Comparison of ENCODE assay signal across 8 cellular contexts in the genomic region with DNA sequence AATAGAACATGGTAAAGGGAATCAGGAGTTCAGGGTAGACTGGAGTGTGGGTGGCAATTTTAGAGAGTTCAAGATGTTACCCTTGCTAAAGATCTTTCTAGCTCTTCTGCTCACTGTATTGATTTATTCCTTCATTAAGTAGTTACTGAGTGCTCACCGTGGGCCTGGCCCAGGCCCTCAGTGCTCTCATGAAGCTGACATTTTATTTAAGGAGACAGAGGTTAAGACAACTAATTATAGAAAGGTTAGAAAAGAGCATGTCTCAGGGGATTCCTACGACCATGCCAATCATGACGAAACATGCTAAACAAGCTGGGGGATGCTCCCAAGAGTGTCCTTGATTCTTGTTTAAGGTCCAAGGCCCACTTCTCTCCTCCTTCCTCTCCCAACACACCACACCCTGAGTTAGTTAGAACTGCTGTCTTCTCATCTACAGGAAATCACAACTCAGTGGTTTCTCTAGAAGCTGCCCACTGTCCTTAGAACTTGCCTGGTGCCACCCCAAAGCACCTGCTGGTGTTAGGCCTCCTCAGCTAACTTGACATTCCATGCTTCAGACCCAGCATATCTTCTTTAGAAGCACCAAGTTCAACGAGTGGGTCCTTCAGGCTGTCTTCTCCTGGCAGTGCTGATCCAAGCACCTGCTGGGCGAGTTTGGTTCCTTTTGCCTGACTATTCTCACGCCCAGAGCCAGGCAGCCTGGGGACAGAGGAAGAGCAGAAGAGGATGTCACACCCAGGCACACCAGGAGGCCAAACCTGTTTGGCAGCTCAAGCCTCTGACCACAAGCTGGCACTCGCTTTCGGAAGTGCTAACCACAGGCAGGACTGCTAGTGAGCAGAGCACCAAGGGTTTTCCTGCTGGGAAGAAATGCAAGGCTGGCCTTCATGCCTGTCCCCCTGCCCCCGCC.
DNase-seq lines count a peak whose midpoint lies in the region; ATAC-seq, FAIRE-seq and TF ChIP-seq lines count a peak whose summit lies in the region.

No MANE protein-coding gene starts in this region.

- no peak for TF ChIP-seq CTCF in Calu3 (IDR thresholded peaks at IDR 0.05; ENCODE audit: unreplicated experiment)
- TF ChIP-seq CTCF in bronchial epithelial cell (IDR thresholded peaks at IDR 0.05; ENCODE audit: insufficient read depth, low read length, severe bottlenecking): no peak
- no peak for TF ChIP-seq CTCF in neural crest cell (conservative IDR thresholded peaks at IDR 0.05)

- no peaks in the 10 kb centered on the region for H3K27me3 ChIP-seq in bronchial epithelial cell (ENCODE audit: control insufficient read depth, insufficient read depth, low read length)

- DNase-seq in Calu3 (peak; percentile 79), Kasumi-1 (lab: John Stamatoyannopoulos, UW) (peak; percentile 25 to 42), bronchial epithelial cell (ENCODE audit: low read depth) (peak; percentile 73), neural crest cell (ENCODE audit: low read depth, low spot score) (no peak), OCI-M2 (lab: John Stamatoyannopoulos, UW; ENCODE audit: unreplicated experiment) (no peak)

- H3K27me3 Mint-ChIP-seq in Calu3 (ENCODE audit: unreplicated experiment) (no peaks in the 10 kb centered on the region), neural crest cell (ENCODE audit: low read depth) (peaks cover 3% of the 10 kb centered on the region)

- H3K36me3 Mint-ChIP-seq in Calu3 (ENCODE audit: insufficient read depth, unreplicated experiment) (peaks cover 8% of the 10 kb centered on the region), neural crest cell (ENCODE audit: low read depth) (no peaks in the 10 kb centered on the region)

- H3K27ac Mint-ChIP-seq in Calu3 (ENCODE audit: unreplicated experiment): peak overlapping the region; percentile 73
- peak overlapping the region; percentile 38 for H3K27ac Mint-ChIP-seq in neural crest cell (ENCODE audit: unreplicated experiment)

- intact Hi-C loops in Calu3 (cut with micrococcal nuclease; ENCODE audit: unreplicated experiment): loop anchor here (10.0 kb wide), 2 partner anchors 105 to 145 kb away; no protein-coding TSS in a partner anchor

- peak; percentile 97 for FAIRE-seq in bronchial epithelial cell (lab: Jason Lieb, UNC)

- H3K9me3 Mint-ChIP-seq in Calu3 (ENCODE audit: low read depth, unreplicated experiment) (no peaks in the 10 kb centered on the region), neural crest cell (no peaks in the 10 kb centered on the region)

- H3K4me3 Mint-ChIP-seq in Calu3 (ENCODE audit: low read depth, unreplicated experiment): no peak overlapping the region
- no peak overlapping the region for H3K4me3 Mint-ChIP-seq in neural crest cell

- H3K4me3 ChIP-seq in bronchial epithelial cell (ENCODE audit: low read depth, low read length): no peak overlapping the region

- peaks cover 20% of the 10 kb centered on the region for H3K4me1 Mint-ChIP-seq in Calu3 (ENCODE audit: low read depth, unreplicated experiment)
- peaks cover 51% of the 10 kb centered on the region for H3K4me1 Mint-ChIP-seq in neural crest cell

- ATAC-seq in GM21576 (IDR thresholded peaks at IDR 0.05; ENCODE audit: unreplicated experiment): no peak
- no peak for ATAC-seq in activated CD4-positive, CD25-positive, alpha-beta regulatory T cell treated with anti-CD3 and anti-CD28 coated beads, Interleukin-2, amount 50 U/mL, for 24 hours
- ATAC-seq in HG02938 (IDR thresholded peaks at IDR 0.05; ENCODE audit: unreplicated experiment): no peak

- CTCF ChIA-PET in Calu3 (lab: Charles Lee): interaction anchor here (0.7 kb wide), 1 partner anchor 143 kb away, joined by 4 read pairs; no protein-coding TSS in a partner anchor

- no peaks in the 10 kb centered on the region for H3K36me3 ChIP-seq in bronchial epithelial cell (ENCODE audit: control insufficient read depth, insufficient read depth, low read length)

- no TSS peak for BruUV-seq in Calu3 (replicated peaks; lab: Mats Ljungman, UMichigan)

Comparison
In these comparisons a context has a peak if more than half of its experiments do, and no peak if none do; other contexts are left out.
1. DNase-seq: peak in Calu3 (single experiment), Kasumi-1 (2 of 2) and bronchial epithelial cell (single experiment); none in neural crest cell (single experiment) and OCI-M2 (single experiment).